8 cellular contexts compared by ENCODE assay signal in genomic region chr10:3780056-3780765, GRCh38. TPM values are rescaled to one million over a fixed set of nuclear protein-coding genes. Genes with fewer than 3 reads are reported as not detected.
DNase-seq lines count a peak whose midpoint lies in the region; ATAC-seq and TF ChIP-seq lines count a peak whose summit lies in the region.

No MANE protein-coding gene starts in this region.

- H3K36me3 Mint-ChIP-seq in activated CD4-positive, alpha-beta T cell treated with anti-CD3 and anti-CD28 coated beads, Interleukin-2, amount 10 ng/mL, durations not matched to agents 7 days and 5 days (ENCODE audit: low read depth) = peaks cover 89% of the 10 kb centered on the region

- H3K9ac ChIP-seq in liver (ENCODE audit: low read depth in 1 of 2, low read length in 2 of 2) = peak overlapping the region; percentile 66 to 73

- CTCF ChIA-PET in activated CD4-positive, alpha-beta T cell treated with anti-CD3 and anti-CD28 coated beads, Interleukin-2, amount 10 ng/mL, durations not matched to agents 7 days and 5 days (lab: Charles Lee) = interaction anchor here (0.9 kb wide), 1 partner anchor 339 kb away, joined by 3 read pairs; no protein-coding TSS in a partner anchor

- intact Hi-C loops in thyroid gland (cut with DNase I) = loop anchor here (10.0 kb wide), 3 partner anchors 75 to 885 kb away; no protein-coding TSS in a partner anchor

- H3K4me1 ChIP-seq in liver (ENCODE audit: control insufficient read depth in 4 of 4, insufficient read depth in 4 of 4, low read length in 3 of 4) (peaks cover 2 to 25% (median 8%) of the 10 kb centered on the region in 4 donors), thyroid gland (peaks cover 34 to 59% of the 10 kb centered on the region in 2 donors)

- H3K9me3 ChIP-seq in liver (ENCODE audit: control insufficient read depth in 4 of 4, low read length in 3 of 4) = no peaks in the 10 kb centered on the region
- H3K9me3 ChIP-seq in thyroid gland = no peaks in the 10 kb centered on the region

- no peaks in the 10 kb centered on the region for H3K9me3 Mint-ChIP-seq in activated CD4-positive, alpha-beta T cell treated with anti-CD3 and anti-CD28 coated beads, Interleukin-2, amount 10 ng/mL, durations not matched to agents 7 days and 5 days

- in situ Hi-C loops in astrocyte of the spinal cord (cut with HindIII; ENCODE audit: low sequenced_read_pairs) = no loop called here

- H3K4me3 ChIP-seq in astrocyte of the spinal cord (ENCODE audit: low read depth, low read length) (peak overlapping the region; percentile 83), liver (ENCODE audit: low read depth in 1 of 3, low read length in 3 of 3) (peak overlapping the region in 2 of 3 donors; percentile 13 to 90), thyroid gland (replicated peaks in 1 of 3) (peak overlapping the region in 1 of 3 donors; percentile 96)

- TF ChIP-seq CTCF in astrocyte of the spinal cord (IDR thresholded peaks at IDR 0.05; ENCODE audit: low read depth, low read length) = no peak
- no peak for TF ChIP-seq CTCF in liver (IDR thresholded peaks at IDR 0.05; ENCODE audit: low read depth, low read length, missing input control)
- no peak for TF ChIP-seq CTCF in thyroid gland (IDR thresholded peaks at IDR 0.05)

- H3K27me3 Mint-ChIP-seq in activated CD4-positive, alpha-beta T cell treated with anti-CD3 and anti-CD28 coated beads, Interleukin-2, amount 10 ng/mL, durations not matched to agents 7 days and 5 days = no peaks in the 10 kb centered on the region

- H3K27ac Mint-ChIP-seq in activated CD4-positive, alpha-beta T cell treated with anti-CD3 and anti-CD28 coated beads, Interleukin-2, amount 10 ng/mL, durations not matched to agents 7 days and 5 days = peak overlapping the region; percentile 97

- WGBS in liver = 74% methylated on average over 17 of the region's 17 CpGs
- 50 to 84% methylated on average over 17 of the region's 17 CpGs for WGBS in thyroid gland, 2 donors

- peak overlapping the region; percentile 93 for H3K4me3 Mint-ChIP-seq in activated CD4-positive, alpha-beta T cell treated with anti-CD3 and anti-CD28 coated beads, Interleukin-2, amount 10 ng/mL, durations not matched to agents 7 days and 5 days

- TF ChIP-seq POLR2A in thyroid gland (IDR thresholded peaks at IDR 0.05) = no peak

- H3K36me3 ChIP-seq in liver (ENCODE audit: control insufficient read depth in 4 of 4, insufficient read depth in 3 of 4, low read depth in 1 of 4, low read length in 3 of 4) (peaks cover 14 to 69% (median 49%) of the 10 kb centered on the region in 4 donors), thyroid gland (peaks cover 55 to 56% of the 10 kb centered on the region in 2 donors)

- ATAC-seq in GM21381 (IDR thresholded peaks at IDR 0.05; ENCODE audit: unreplicated experiment) (no peak), GM18858 (IDR thresholded peaks at IDR 0.05; ENCODE audit: unreplicated experiment) (no peak), GM19463 (IDR thresholded peaks at IDR 0.05; ENCODE audit: unreplicated experiment) (no peak)

- H3K27ac ChIP-seq in liver (ENCODE audit: low read depth in 1 of 2, low read length in 2 of 2) (peak overlapping the region; percentile 89 to 100), thyroid gland (peak overlapping the region; percentile 99 to 100 (median 100))

- POLR2A ChIA-PET in activated CD4-positive, alpha-beta T cell treated with anti-CD3 and anti-CD28 coated beads, Interleukin-2, amount 10 ng/mL, durations not matched to agents 7 days and 5 days (lab: Charles Lee) = interaction anchor here (0.6 kb wide), 1 partner anchor 88 kb away, joined by 3 read pairs; no protein-coding TSS in a partner anchor

- H3K4me1 Mint-ChIP-seq in activated CD4-positive, alpha-beta T cell treated with anti-CD3 and anti-CD28 coated beads, Interleukin-2, amount 10 ng/mL, durations not matched to agents 7 days and 5 days = peaks cover 70% of the 10 kb centered on the region

- H3K27me3 ChIP-seq in liver (ENCODE audit: control insufficient read depth in 4 of 4, insufficient read depth in 4 of 4, low read length in 3 of 4) (no peaks in the 10 kb centered on the region), thyroid gland (no peaks in the 10 kb centered on the region)

- TF ChIP-seq RAD21 in liver (IDR thresholded peaks at IDR 0.05) = no peak

- DNase-seq in activated CD4-positive, alpha-beta T cell treated with anti-CD3 and anti-CD28 coated beads, Interleukin-2, amount 10 ng/mL, durations not matched to agents 7 days and 5 days = no peak
- no peak for DNase-seq in activated CD4-positive, alpha-beta T cell treated with anti-CD3 and anti-CD28 coated beads, Interleukin-2, amount 50 U/mL, for 4 hours
- DNase-seq in astrocyte of the spinal cord (ENCODE audit: low read depth, low spot score) = peak; percentile 63
- no peak for DNase-seq in thyroid gland

TF ChIP-seq in liver, 16 proteins besides CTCF, POLR2A, EP300 and RAD21:
- TF ChIP-seq RXRA (IDR thresholded peaks at IDR 0.05) (no peak), REST (IDR thresholded peaks at IDR 0.05) (no peak), NR2F2 (IDR thresholded peaks at IDR 0.05) (no peak), HNF4G (IDR thresholded peaks at IDR 0.05) (no peak), FOXA1 (IDR thresholded peaks at IDR 0.05) (no peak), TAF1 (conservative IDR thresholded peaks at IDR 0.05) (no peak), JUND (IDR thresholded peaks at IDR 0.05) (peak in 1 of 2 donors; percentile 36)
TF ChIP-seq in liver: peak in this region for 1.

RNA-seq across cellular contexts. Expression of gene KLF6, which starts 4.8 kb away (rescaled TPM):
- total RNA-seq in activated CD4-positive, alpha-beta T cell treated with anti-CD3 and anti-CD28 coated beads, Interleukin-2, amount 10 ng/mL, durations not matched to agents 7 days and 5 days = 100 to 1,000 TPM; 155 to 167 TPM
- total RNA-seq in liver = 10 to 100 TPM; 17.7 to 26.6 TPM
- polyA plus RNA-seq in liver = 100 to 1,000 TPM in 1 of 2 donors, 10 to 100 TPM in 1; 11.0 to 124 TPM
- total RNA-seq in thyroid gland = 100 to 1,000 TPM in 2 of 4 donors, 10 to 100 TPM in 2; 50.4 to 166 (median 103) TPM
